ENCODE assay signal across 26 cellular contexts in genomic region chr11:116796548-116796947, GRCh38. TPM values are rescaled to one million over a fixed set of nuclear protein-coding genes. Genes with fewer than 3 reads are reported as not detected.
"Had no signal": no experiment of that assay in that cellular context is flagged by ENCODE, and none has a peak within 500 bp of the region (broad histone marks: within the 10 kb centered on the region; RNA-seq: fewer than 3 reads in every experiment).

No MANE protein-coding gene starts in this region.

- H3K27ac ChIP-seq: dorsolateral prefrontal cortex, heart left ventricle, right atrium auricular region had no signal

- DNase-seq: cortex of kidney; dorsolateral prefrontal cortex; effector memory CD4-positive, alpha-beta T cell; heart left ventricle; hypothalamus; kidney glomerular epithelial cell; naive thymus-derived CD4-positive, alpha-beta T cell; posterior cingulate gyrus; small intestine; stimulated activated CD4-positive, alpha-beta T cell treated with anti-CD3 and anti-CD28 coated beads, Interleukin-2, amount 100 ng/mL, for 48 hours; stimulated activated naive CD4-positive, alpha-beta T cell treated with Interleukin-2 at 50 U/mL for 16 hours; trophoblast cell had no signal

- H3K36me3 ChIP-seq: heart left ventricle, right atrium auricular region had no signal

- H3K4me3 ChIP-seq: dorsolateral prefrontal cortex, heart left ventricle, right atrium auricular region had no signal

- H3K9me3 ChIP-seq: heart left ventricle, right atrium auricular region had no signal

- FAIRE-seq: endometrium, frontal cortex, islet of Langerhans, small intestine had no signal

- H3K27me3 ChIP-seq: dorsolateral prefrontal cortex, heart left ventricle, right atrium auricular region had no signal

- ATAC-seq: esophagus mucosa; heart left ventricle; naive thymus-derived CD4-positive, alpha-beta T cell had no signal

RNA-seq across cellular contexts. Expression of gene APOA5, which starts 4.9 kb away (rescaled TPM):
- total RNA-seq: esophagus mucosa; fibroblast of lung; frontal cortex; glomerular endothelial cell; heart left ventricle; lung microvascular endothelial cell; mesenteric fat pad; mononuclear cell; naive thymus-derived CD4-positive, alpha-beta T cell; osteocyte; pulmonary artery endothelial cell; right atrium auricular region; urinary bladder had no signal
- polyA plus RNA-seq: fibroblast of lung; heart left ventricle; naive thymus-derived CD4-positive, alpha-beta T cell; neural cell had no signal

RNA-seq across cellular contexts. Expression of gene APOA4, which starts 26.6 kb away (rescaled TPM):
- total RNA-seq: dorsolateral prefrontal cortex; esophagus mucosa; fibroblast of lung; frontal cortex; glomerular endothelial cell; heart left ventricle; lung microvascular endothelial cell; mononuclear cell; naive thymus-derived CD4-positive, alpha-beta T cell; osteocyte; pulmonary artery endothelial cell; right atrium auricular region; urinary bladder had no signal
- polyA plus RNA-seq: fibroblast of lung; naive thymus-derived CD4-positive, alpha-beta T cell; neural cell had no signal

RNA-seq across cellular contexts. Expression of gene APOC3, which starts 33.2 kb away (rescaled TPM):
- total RNA-seq: dorsolateral prefrontal cortex; fibroblast of lung; frontal cortex; glomerular endothelial cell; lung microvascular endothelial cell; mononuclear cell; naive thymus-derived CD4-positive, alpha-beta T cell; osteocyte; pulmonary artery endothelial cell; right atrium auricular region; urinary bladder had no signal
- polyA plus RNA-seq: fibroblast of lung; heart left ventricle; naive thymus-derived CD4-positive, alpha-beta T cell; neural cell had no signal
